Comparison of ENCODE assay signal across 8 cellular contexts in the genomic region with DNA sequence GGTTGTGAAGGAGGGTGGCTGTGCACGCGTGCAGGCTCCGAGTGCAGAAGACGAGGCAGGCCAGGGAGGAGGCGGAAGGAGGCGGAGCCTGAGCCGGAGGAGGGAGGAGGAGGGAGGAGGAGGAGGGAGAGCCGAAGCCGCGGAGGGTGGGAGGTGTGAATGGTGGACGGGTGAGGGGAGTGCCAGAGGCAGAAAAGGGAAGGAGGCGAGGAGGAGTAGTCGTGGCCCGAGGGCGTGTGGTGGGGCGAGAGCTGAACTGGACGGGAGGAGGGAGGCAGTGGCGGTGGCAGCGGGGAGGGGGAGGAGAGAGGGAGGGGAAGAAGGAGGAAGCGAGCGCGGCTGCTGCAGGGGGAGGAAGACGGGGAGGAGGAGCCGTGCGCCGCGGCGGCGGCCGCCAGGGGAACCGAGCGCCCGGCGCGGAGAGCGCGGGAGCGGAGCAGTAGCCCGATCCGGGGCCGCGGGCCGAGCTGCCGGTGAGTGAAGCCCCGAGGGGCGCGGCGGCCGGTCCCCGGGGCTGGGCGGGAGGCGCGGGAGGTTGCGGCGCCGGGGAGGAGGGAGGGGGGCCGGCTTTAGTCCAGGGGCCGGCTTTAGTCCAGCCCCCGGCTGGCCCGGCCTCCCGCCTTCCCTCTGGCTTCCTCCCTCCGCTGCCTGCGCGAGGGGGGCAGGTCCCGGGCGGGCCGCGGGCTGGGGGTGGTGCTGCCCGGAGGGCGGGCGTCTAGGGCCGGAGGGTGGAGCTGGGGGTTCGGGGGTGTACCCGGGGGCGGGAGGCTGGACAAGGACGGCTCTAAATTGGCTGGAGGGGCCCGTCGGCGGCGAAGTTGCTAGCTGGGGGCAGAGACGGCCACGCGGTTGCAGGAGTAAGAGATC. TPM values are rescaled to one million over a fixed set of nuclear protein-coding genes. Genes with fewer than 3 reads are reported as not detected.
DNase-seq lines count a peak whose midpoint lies in the region; ATAC-seq and TF ChIP-seq lines count a peak whose summit lies in the region.

A gene (plus strand): TSS at position 815 of the 867 bp plus-strand sequence. CDS start 661 bp downstream, outside the sequence.

- CTCF ChIA-PET in activated CD4-positive, alpha-beta memory T cell treated with anti-CD3 and anti-CD28 coated beads, Interleukin-2, amount 10 ng/mL, durations not matched to agents 7 days and 5 days (lab: Charles Lee) = interaction anchor here (0.9 to 1.2 kb wide), 3 partner anchors 11 to 28 kb away, joined by 3 to 5 read pairs (median 3); no protein-coding TSS in a partner anchor

- H3K36me3 ChIP-seq in BLaER1 (no peaks in the 10 kb centered on the region), ectodermal cell (ENCODE audit: control insufficient read depth, insufficient read depth, low read length) (no peaks in the 10 kb centered on the region), lung (ENCODE audit: control insufficient read depth in 2 of 2, insufficient read depth in 2 of 2, low read length in 2 of 2) (no peaks in the 10 kb centered on the region)

- H3K4me1 ChIP-seq in BLaER1 = peaks cover 21% of the 10 kb centered on the region
- H3K4me1 ChIP-seq in ectodermal cell (ENCODE audit: control insufficient read depth, insufficient read depth, low read length) = no peaks in the 10 kb centered on the region
- peaks cover 2 to 6% of the 10 kb centered on the region in 2 donors for H3K4me1 ChIP-seq in lung (ENCODE audit: control insufficient read depth in 2 of 2, insufficient read depth in 2 of 2, low read length in 2 of 2)

- DNase-seq in NCI-H774 (lab: John Stamatoyannopoulos, UW) (peak; percentile 86), lung (ENCODE audit: low spot score) (peak; percentile 89)
- DNase-seq in activated CD4-positive, alpha-beta memory T cell treated with anti-CD3 and anti-CD28 coated beads, Interleukin-2, amount 10 ng/mL, durations not matched to agents 7 days and 5 days = peak; percentile 82
- DNase-seq in stimulated activated CD4-positive, alpha-beta T cell treated with anti-CD3 and anti-CD28 coated beads, TNF-alpha, amount 100 ng/mL, for 4 hours (ENCODE audit: low read depth in 3 of 3) = peak; percentile 57 to 70 (median 70)

- ATAC-seq in GM19324 (IDR thresholded peaks at IDR 0.05; ENCODE audit: low FRiP score, unreplicated experiment) (peak; percentile 91), HG03460 (IDR thresholded peaks at IDR 0.05; ENCODE audit: unreplicated experiment) (peak; percentile 76), lung (ENCODE audit: insufficient read depth, low FRiP score) (peak; percentile 91)

- H3K4me1 Mint-ChIP-seq in activated CD4-positive, alpha-beta memory T cell treated with anti-CD3 and anti-CD28 coated beads, Interleukin-2, amount 10 ng/mL, durations not matched to agents 7 days and 5 days = peaks cover 34% of the 10 kb centered on the region

- H3K9me3 ChIP-seq in BLaER1 = no peaks in the 10 kb centered on the region
- H3K9me3 ChIP-seq in ectodermal cell (ENCODE audit: control insufficient read depth, low read length) = no peaks in the 10 kb centered on the region
- peaks cover 0 to 4% of the 10 kb centered on the region in 2 donors for H3K9me3 ChIP-seq in lung (ENCODE audit: control insufficient read depth in 2 of 2, insufficient read depth in 1 of 2, low read length in 1 of 2)

- no peaks in the 10 kb centered on the region for H3K9me3 Mint-ChIP-seq in activated CD4-positive, alpha-beta memory T cell treated with anti-CD3 and anti-CD28 coated beads, Interleukin-2, amount 10 ng/mL, durations not matched to agents 7 days and 5 days

- peak within 1 kb of the TSS; percentile 76 for H3K27ac ChIP-seq in BLaER1
- peak within 1 kb of the TSS; percentile 42 for H3K27ac ChIP-seq in ectodermal cell (ENCODE audit: insufficient read depth, low read depth, low read length, poor library complexity, severe bottlenecking)
- peak within 1 kb of the TSS; percentile 84 to 91 for H3K27ac ChIP-seq in lung (ENCODE audit: low read depth in 1 of 2, low read length in 1 of 2)

- H3K36me3 Mint-ChIP-seq in activated CD4-positive, alpha-beta memory T cell treated with anti-CD3 and anti-CD28 coated beads, Interleukin-2, amount 10 ng/mL, durations not matched to agents 7 days and 5 days (ENCODE audit: low read depth) = peaks cover 3% of the 10 kb centered on the region

- no peaks in the 10 kb centered on the region for H3K27me3 Mint-ChIP-seq in activated CD4-positive, alpha-beta memory T cell treated with anti-CD3 and anti-CD28 coated beads, Interleukin-2, amount 10 ng/mL, durations not matched to agents 7 days and 5 days

- no peak for TF ChIP-seq CTCF in lung (IDR thresholded peaks at IDR 0.05; ENCODE audit: control extremely low read depth, extremely low read depth)

- H4K20me1 ChIP-seq in BLaER1 = peaks cover 42% of the 10 kb centered on the region

- peak within 1 kb of the TSS; percentile 74 for H3K4me3 ChIP-seq in BLaER1
- peak within 1 kb of the TSS; percentile 51 for H3K4me3 ChIP-seq in ectodermal cell (ENCODE audit: insufficient read depth, low read depth, low read length)
- peak within 1 kb of the TSS; percentile 57 for H3K4me3 ChIP-seq in lung

- H3K27me3 ChIP-seq in BLaER1 (peaks cover 68% of the 10 kb centered on the region), ectodermal cell (ENCODE audit: control insufficient read depth, insufficient read depth, low read length, poor library complexity, severe bottlenecking) (no peaks in the 10 kb centered on the region), lung (ENCODE audit: control insufficient read depth, insufficient read depth) (no peaks in the 10 kb centered on the region)

- peak within 1 kb of the TSS; percentile 74 for H3K4me2 ChIP-seq in BLaER1

- H3K4me3 Mint-ChIP-seq in activated CD4-positive, alpha-beta memory T cell treated with anti-CD3 and anti-CD28 coated beads, Interleukin-2, amount 10 ng/mL, durations not matched to agents 7 days and 5 days = peak within 1 kb of the TSS; percentile 80

- H3K9ac ChIP-seq in BLaER1 = peak within 1 kb of the TSS; percentile 79

- peak within 1 kb of the TSS; percentile 82 for H3K27ac Mint-ChIP-seq in activated CD4-positive, alpha-beta memory T cell treated with anti-CD3 and anti-CD28 coated beads, Interleukin-2, amount 10 ng/mL, durations not matched to agents 7 days and 5 days

- 0 to 1% methylated on average over 78 to 83 of the region's 83 CpGs for WGBS in ectodermal cell, 2 experiments
- 0 to 12% methylated on average over 15 to 83 of the region's 83 CpGs for WGBS in lung, 2 donors

- POLR2A ChIA-PET in activated CD4-positive, alpha-beta memory T cell treated with anti-CD3 and anti-CD28 coated beads, Interleukin-2, amount 10 ng/mL, durations not matched to agents 7 days and 5 days (lab: Charles Lee) = interaction anchor here (0.7 to 1.8 kb wide), 7 partner anchors 9 to 269 kb away, joined by 3 to 7 read pairs (median 5); a partner anchor contains a TSS

RNA-seq across cellular contexts. Expression of the gene that starts here (rescaled TPM):
- 10 to 100 TPM; 18.7 to 24.1 TPM for total RNA-seq in activated CD4-positive, alpha-beta memory T cell treated with anti-CD3 and anti-CD28 coated beads, Interleukin-2, amount 10 ng/mL, durations not matched to agents 7 days and 5 days
- 26.0 TPM for polyA plus RNA-seq in ectodermal cell (2013, experiment 1 of 4)
- polyA plus RNA-seq in ectodermal cell (2013, experiment 2 of 4) = 27.1 TPM
- 24.5 TPM for polyA plus RNA-seq in ectodermal cell (2013, experiment 3 of 4)
- 21.8 TPM for polyA plus RNA-seq in ectodermal cell (2013, experiment 4 of 4)
- total RNA-seq in lung = 10 to 100 TPM; 43.5 to 87.0 TPM
- 10 to 100 TPM; 22.4 to 32.5 TPM for polyA plus RNA-seq in lung

Comparison
In these comparisons a context has a peak if more than half of its experiments do, and no peak if none do; other contexts are left out.
1. Peak in every context shown above with its lines: DNase-seq, ATAC-seq, H3K4me3 ChIP-seq and H3K27ac ChIP-seq.